In genomic region chr10:72626444-72626754, GRCh38 we compare ENCODE assay signal across 8 cellular contexts. TPM values are rescaled to one million over a fixed set of nuclear protein-coding genes. Genes with fewer than 3 reads are reported as not detected.
DNase-seq lines count a peak whose midpoint lies in the region; TF ChIP-seq lines count a peak whose summit lies in the region.

No MANE protein-coding gene starts in this region.

- DNase-seq in CD14-positive monocyte (ENCODE audit: low spot score) (no peak), colonic mucosa (no peak), neural crest cell (ENCODE audit: low read depth, low spot score) (no peak), NCI-H146 (lab: John Stamatoyannopoulos, UW) (no peak), glomerular visceral epithelial cell (ENCODE audit: extremely low spot score) (no peak), NOMO-1 treated with dmso at 0.1 percent for 144 hours (lab: John Stamatoyannopoulos, UW; ENCODE audit: unreplicated experiment) (no peak), UCSD-AML1 (lab: John Stamatoyannopoulos, UW; ENCODE audit: unreplicated experiment) (no peak)

- H3K27me3 ChIP-seq in colonic mucosa, result no peaks in the 10 kb centered on the region

- H3K9ac ChIP-seq in colonic mucosa (ENCODE audit: low read depth in 2 of 2, low read length in 2 of 2), result peak overlapping the region; percentile 39 to 66

- peaks cover 0 to 2% (median 0%) of the 10 kb centered on the region in 7 donors for H3K9me3 Mint-ChIP-seq in CD14-positive monocyte
- H3K9me3 Mint-ChIP-seq in neural crest cell, result no peaks in the 10 kb centered on the region

- H3K27ac Mint-ChIP-seq in CD14-positive monocyte (peak overlapping the region; percentile 91 to 99 (median 95)), neural crest cell (ENCODE audit: unreplicated experiment) (peak overlapping the region; percentile 93)

- H3K4me3 ChIP-seq in colonic mucosa, result peak overlapping the region; percentile 94

- TF ChIP-seq CTCF in CD14-positive monocyte (IDR thresholded peaks at IDR 0.05) (no peak), colonic mucosa (IDR thresholded peaks at IDR 0.05) (no peak), neural crest cell (conservative IDR thresholded peaks at IDR 0.05) (peak; percentile 11)

- H3K4me1 Mint-ChIP-seq in CD14-positive monocyte (peaks cover 16% of the 10 kb centered on the region), neural crest cell (peaks cover 25% of the 10 kb centered on the region)

- H3K4me3 Mint-ChIP-seq in CD14-positive monocyte, result peak overlapping the region; percentile 97 to 100
- peak overlapping the region; percentile 99 for H3K4me3 Mint-ChIP-seq in neural crest cell

- H3K9me3 ChIP-seq in KOPT-K1 (ENCODE audit: insufficient read depth, low read length, poor library complexity, severe bottlenecking) (no peaks in the 10 kb centered on the region), colonic mucosa (no peaks in the 10 kb centered on the region)

- H3K27ac ChIP-seq in KOPT-K1 (ENCODE audit: low read depth, low read length, poor library complexity, severe bottlenecking) (peak overlapping the region; percentile 84), colonic mucosa (peak overlapping the region; percentile 77)

- H3K27me3 Mint-ChIP-seq in CD14-positive monocyte (ENCODE audit: low read depth in 3 of 3) (no peaks in the 10 kb centered on the region), neural crest cell (ENCODE audit: low read depth) (no peaks in the 10 kb centered on the region)

- no peaks in the 10 kb centered on the region for H3K36me3 ChIP-seq in KOPT-K1 (ENCODE audit: insufficient read depth, low read length)
- no peaks in the 10 kb centered on the region for H3K36me3 ChIP-seq in colonic mucosa

- H3K36me3 Mint-ChIP-seq in CD14-positive monocyte (peaks cover 4 to 10% of the 10 kb centered on the region in 2 donors), neural crest cell (ENCODE audit: low read depth) (no peaks in the 10 kb centered on the region)

- H3K4me1 ChIP-seq in colonic mucosa, result peaks cover 6% of the 10 kb centered on the region

- intact Hi-C loops in CD14-positive monocyte (cut with micrococcal nuclease) (loop anchor here (5.0 to 10.0 kb wide), 2 partner anchors 66 to 112 kb away; partner anchors contain the start of gene MCU (in 2 of the 2)), colonic mucosa (cut with DNase I) (loop anchor here (5.0 kb wide), 1 partner anchor 66 kb away; the partner anchor contains the start of gene MCU)

RNA-seq across cellular contexts. Expression of gene MICU1, which starts 0.5 kb away (rescaled TPM):
- polyA plus RNA-seq in CD14-positive monocyte, result 10 to 100 TPM; 51.7 to 76.4 TPM
- total RNA-seq in colonic mucosa (10 to 100 TPM; 44.3 to 51.8 TPM), neural crest cell (34.1 and 36.9 TPM in 2 replicates)
